38 cellular contexts compared by ENCODE assay signal in the genomic region with DNA sequence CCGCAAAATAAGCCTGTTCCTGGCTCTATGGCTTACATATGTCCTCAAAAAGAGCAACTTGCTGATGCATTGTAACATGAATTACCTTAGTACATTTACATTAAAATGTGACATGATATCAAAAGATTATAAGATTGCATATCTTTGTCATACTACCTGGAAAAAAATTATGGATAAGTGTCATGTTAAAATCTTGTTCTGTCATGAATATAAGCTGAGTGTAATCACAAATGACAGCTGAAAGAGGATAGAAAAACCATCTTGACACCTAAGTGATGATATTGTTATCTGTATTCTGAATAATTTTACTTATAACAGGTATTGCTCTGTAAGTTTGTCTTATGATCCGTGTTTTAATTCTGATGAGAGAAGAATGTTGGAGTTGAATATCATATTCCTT.
"Had no signal": no experiment of that assay in that cellular context is flagged by ENCODE, and none has a peak within 500 bp of the region (broad histone marks: within the 10 kb centered on the region; RNA-seq: fewer than 3 reads in every experiment).

No MANE protein-coding gene starts in this region.

- H3K4me1 Mint-ChIP-seq: activated naive CD4-positive, alpha-beta T cell treated with anti-CD3 and anti-CD28 coated beads, Interleukin-2, amount 10 ng/mL, durations not matched to agents 7 days and 5 days; activated naive CD4-positive, alpha-beta T cell treated with anti-CD3 and anti-CD28 coated beads, Interleukin-2, amount 50 U/mL, for 24 hours; activated naive CD8-positive, alpha-beta T cell treated with anti-CD3 and anti-CD28 coated beads for 36 hours; activated naive CD8-positive, alpha-beta T cell treated with anti-CD3 and anti-CD28 coated beads, Interleukin-2, amount 10 ng/mL, durations not matched to agents 7 days and 5 days; activated naive CD8-positive, alpha-beta T cell treated with anti-CD3 and anti-CD28 coated beads, Interleukin-2, amount 50 U/mL, for 24 hours; activated T-helper 17 cell treated with anti-CD3 and anti-CD28 coated beads, Interleukin-2, amount 50 U/mL, for 72 hours; brain; central memory CD8-positive, alpha-beta T cell had no signal

- H3K9me3 ChIP-seq: adrenal gland, ascending aorta, body of pancreas had no signal

- H3K27me3 Mint-ChIP-seq: activated naive CD4-positive, alpha-beta T cell treated with anti-CD3 and anti-CD28 coated beads, Interleukin-2, amount 10 ng/mL, durations not matched to agents 7 days and 5 days; activated naive CD4-positive, alpha-beta T cell treated with anti-CD3 and anti-CD28 coated beads, Interleukin-2, amount 50 U/mL, for 24 hours; activated naive CD8-positive, alpha-beta T cell; activated naive CD8-positive, alpha-beta T cell treated with anti-CD3 and anti-CD28 coated beads for 36 hours; activated naive CD8-positive, alpha-beta T cell treated with anti-CD3 and anti-CD28 coated beads, Interleukin-2, amount 10 ng/mL, durations not matched to agents 7 days and 5 days; activated naive CD8-positive, alpha-beta T cell treated with anti-CD3 and anti-CD28 coated beads, Interleukin-2, amount 50 U/mL, for 24 hours; activated T-cell treated with anti-CD3 and anti-CD28 coated beads, Interleukin-2, amount 50 U/mL, for 24 hours; activated T-helper 17 cell treated with anti-CD3 and anti-CD28 coated beads, Interleukin-2, amount 50 U/mL, for 72 hours; brain; central memory CD8-positive, alpha-beta T cell had no signal

- DNase-seq: activated effector memory CD4-positive, alpha-beta T cell treated with anti-CD3 and anti-CD28 coated beads, Interleukin-2, amount 50 U/mL, for 16 hours; activated effector memory CD4-positive, alpha-beta T cell treated with Interleukin-2 at 50 U/mL for 16 hours; activated gamma-delta T cell; activated gamma-delta T cell treated with Interleukin-2 at 50 U/mL for 16 hours; activated naive CD4-positive, alpha-beta T cell; activated naive CD4-positive, alpha-beta T cell treated with anti-CD3 and anti-CD28 coated beads for 36 hours; activated naive CD4-positive, alpha-beta T cell treated with anti-CD3 and anti-CD28 coated beads, Interleukin-2, amount 10 ng/mL, durations not matched to agents 7 days and 5 days; activated naive CD4-positive, alpha-beta T cell treated with anti-CD3 and anti-CD28 coated beads, Interleukin-2, amount 50 U/mL, for 16 hours; activated naive CD4-positive, alpha-beta T cell treated with Interleukin-2 at 50 U/mL for 16 hours; activated naive CD8-positive, alpha-beta T cell treated with anti-CD3 and anti-CD28 coated beads for 36 hours; activated naive CD8-positive, alpha-beta T cell treated with anti-CD3 and anti-CD28 coated beads, Interleukin-2, amount 10 ng/mL, durations not matched to agents 7 days and 5 days; activated naive CD8-positive, alpha-beta T cell treated with anti-CD3 and anti-CD28 coated beads, Interleukin-2, amount 50 U/mL, for 24 hours; activated T-cell treated with anti-CD3 and anti-CD28 coated beads, Interleukin-2, amount 50 U/mL, for 1 hour; activated T-cell treated with anti-CD3 and anti-CD28 coated beads, Interleukin-2, amount 50 U/mL, for 24 hours; activated T-cell treated with anti-CD3 and anti-CD28 coated beads, Interleukin-2, amount 50 U/mL, for 4 hours; activated T-cell treated with anti-CD3 and anti-CD28 coated beads, Interleukin-2, amount 50 U/mL, for 48 hours; activated T-cell treated with anti-CD3 and anti-CD28 coated beads, Interleukin-2, amount 50 U/mL, for 72 hours; adrenal gland; amniotic stem cell; amygdala; anterior cingulate cortex; aorta; body of pancreas; brain microvascular endothelial cell; caudate nucleus; central memory CD4-positive, alpha-beta T cell; cerebellar nuclear complex had no signal

- H3K36me3 ChIP-seq: adrenal gland, ascending aorta, brain microvascular endothelial cell, breast epithelium, cardiac muscle cell had no signal

- H3K4me3 ChIP-seq: adrenal gland, ascending aorta, body of pancreas, breast epithelium, cardiac muscle cell had no signal

- H3K9me3 Mint-ChIP-seq: activated naive CD4-positive, alpha-beta T cell treated with anti-CD3 and anti-CD28 coated beads for 36 hours; activated naive CD4-positive, alpha-beta T cell treated with anti-CD3 and anti-CD28 coated beads, Interleukin-2, amount 10 ng/mL, durations not matched to agents 7 days and 5 days; activated naive CD8-positive, alpha-beta T cell treated with anti-CD3 and anti-CD28 coated beads for 36 hours; activated naive CD8-positive, alpha-beta T cell treated with anti-CD3 and anti-CD28 coated beads, Interleukin-2, amount 10 ng/mL, durations not matched to agents 7 days and 5 days; activated T-helper 2 cell treated with anti-CD3 and anti-CD28 coated beads, Interferon-gamma antibody, Interleukin-2, Interleukin-4, amounts not matched to agents 10 μg/mL and 5 μg/mL and 100 μg/mL, durations not matched to agents 14 hours and 24 hours and 36 hours had no signal

- H3K27ac Mint-ChIP-seq: activated naive CD4-positive, alpha-beta T cell treated with anti-CD3 and anti-CD28 coated beads for 36 hours; activated naive CD4-positive, alpha-beta T cell treated with anti-CD3 and anti-CD28 coated beads, Interleukin-2, amount 10 ng/mL, durations not matched to agents 7 days and 5 days; activated naive CD4-positive, alpha-beta T cell treated with anti-CD3 and anti-CD28 coated beads, Interleukin-2, amount 50 U/mL, for 24 hours; activated naive CD4-positive, alpha-beta T cell treated with anti-CD3 and anti-CD28 coated beads, Interleukin-2, amount 50 U/mL, for 72 hours; activated naive CD8-positive, alpha-beta T cell; activated naive CD8-positive, alpha-beta T cell treated with anti-CD3 and anti-CD28 coated beads for 36 hours; activated naive CD8-positive, alpha-beta T cell treated with anti-CD3 and anti-CD28 coated beads, Interleukin-2, amount 10 ng/mL, durations not matched to agents 7 days and 5 days; activated naive CD8-positive, alpha-beta T cell treated with anti-CD3 and anti-CD28 coated beads, Interleukin-2, amount 50 U/mL, for 24 hours; activated T-cell treated with anti-CD3 and anti-CD28 coated beads, Interleukin-2, amount 50 U/mL, for 24 hours; activated T-cell treated with anti-CD3 and anti-CD28 coated beads, Interleukin-2, amount 50 U/mL, for 72 hours; activated T-helper 1 cell treated with anti-CD3 and anti-CD28 coated beads, Interleukin-12 subunit alpha, Interleukin-12 subunit beta, Interleukin-2, Interleukin-4 antibody, amounts not matched to agents 30 ng/mL and 10 ng/mL and 1 ng/mL, durations not matched to agents 14 hours and 24 hours and 36 hours; activated T-helper 17 cell treated with anti-CD3 and anti-CD28 coated beads, Interleukin-2, amount 50 U/mL, for 72 hours; activated T-helper 2 cell treated with anti-CD3 and anti-CD28 coated beads, Interferon-gamma antibody, Interleukin-2, Interleukin-4, amounts not matched to agents 10 μg/mL and 5 μg/mL and 100 μg/mL, durations not matched to agents 14 hours and 24 hours and 36 hours; brain had no signal

- H3K4me3 Mint-ChIP-seq: activated naive CD4-positive, alpha-beta T cell treated with anti-CD3 and anti-CD28 coated beads for 36 hours; activated naive CD4-positive, alpha-beta T cell treated with anti-CD3 and anti-CD28 coated beads, Interleukin-2, amount 10 ng/mL, durations not matched to agents 7 days and 5 days; activated naive CD4-positive, alpha-beta T cell treated with anti-CD3 and anti-CD28 coated beads, Interleukin-2, amount 50 U/mL, for 24 hours; activated naive CD8-positive, alpha-beta T cell; activated naive CD8-positive, alpha-beta T cell treated with anti-CD3 and anti-CD28 coated beads for 36 hours; activated naive CD8-positive, alpha-beta T cell treated with anti-CD3 and anti-CD28 coated beads, Interleukin-2, amount 10 ng/mL, durations not matched to agents 7 days and 5 days; activated naive CD8-positive, alpha-beta T cell treated with anti-CD3 and anti-CD28 coated beads, Interleukin-2, amount 50 U/mL, for 24 hours; activated T-cell treated with anti-CD3 and anti-CD28 coated beads, Interleukin-2, amount 50 U/mL, for 24 hours; activated T-cell treated with anti-CD3 and anti-CD28 coated beads, Interleukin-2, amount 50 U/mL, for 4 hours; activated T-cell treated with anti-CD3 and anti-CD28 coated beads, Interleukin-2, amount 50 U/mL, for 72 hours; activated T-helper 1 cell treated with anti-CD3 and anti-CD28 coated beads, Interleukin-12 subunit alpha, Interleukin-12 subunit beta, Interleukin-2, Interleukin-4 antibody, amounts not matched to agents 30 ng/mL and 10 ng/mL and 1 ng/mL, durations not matched to agents 14 hours and 24 hours and 36 hours; activated T-helper 17 cell treated with anti-CD3 and anti-CD28 coated beads, Interleukin-2, amount 50 U/mL, for 72 hours; brain; central memory CD8-positive, alpha-beta T cell had no signal

- H3K36me3 Mint-ChIP-seq: activated naive CD4-positive, alpha-beta T cell treated with anti-CD3 and anti-CD28 coated beads, Interleukin-2, amount 10 ng/mL, durations not matched to agents 7 days and 5 days; activated naive CD4-positive, alpha-beta T cell treated with anti-CD3 and anti-CD28 coated beads, Interleukin-2, amount 50 U/mL, for 24 hours; activated naive CD4-positive, alpha-beta T cell treated with anti-CD3 and anti-CD28 coated beads, Interleukin-2, amount 50 U/mL, for 72 hours; activated naive CD8-positive, alpha-beta T cell; activated naive CD8-positive, alpha-beta T cell treated with anti-CD3 and anti-CD28 coated beads for 36 hours; activated naive CD8-positive, alpha-beta T cell treated with anti-CD3 and anti-CD28 coated beads, Interleukin-2, amount 10 ng/mL, durations not matched to agents 7 days and 5 days; brain had no signal

- H3K27ac ChIP-seq: adrenal gland, ascending aorta, body of pancreas, brain microvascular endothelial cell, breast epithelium, cardiac muscle cell had no signal

- H3K27me3 ChIP-seq: adrenal gland, ascending aorta, body of pancreas, brain microvascular endothelial cell, breast epithelium, cardiac muscle cell had no signal
